In genomic region chr12:31353730-31354708, GRCh38 we compare ENCODE assay signal across 2 cellular contexts.
TF ChIP-seq lines count a peak whose summit lies in the region.

No MANE protein-coding gene starts in this region.

TF ChIP-seq in GM23338, 12 proteins besides CTCF, POLR2A, EP300 and RAD21 (continued from another document):
- TF ChIP-seq ETS1 (IDR thresholded peaks at IDR 0.05) (no peak), ZNF462 (CRISPR knock-in tag; IDR thresholded peaks at IDR 0.05) (no peak), NANOG (IDR thresholded peaks at IDR 0.05; ENCODE audit: borderline replicate concordance) (no peak), JUNB (IDR thresholded peaks at IDR 0.05; ENCODE audit: unreplicated experiment) (no peak), EZH2phosphoT487 (IDR thresholded peaks at IDR 0.05; ENCODE audit: unreplicated experiment) (no peak), EZH2 (IDR thresholded peaks at IDR 0.05; ENCODE audit: low read depth, unreplicated experiment) (no peak), ZNF331 (CRISPR knock-in tag; IDR thresholded peaks at IDR 0.05; ENCODE audit: low read depth) (no peak), STAT1 (IDR thresholded peaks at IDR 0.05; ENCODE audit: unreplicated experiment) (no peak), REST (IDR thresholded peaks at IDR 0.05; ENCODE audit: unreplicated experiment) (no peak)

TF ChIP-seq in GM12878, 131 proteins besides CTCF, POLR2A, EP300 and RAD21 (continued from another document):
- TF ChIP-seq ZNF687 (IDR thresholded peaks at IDR 0.05) (no peak), TAF1 (IDR thresholded peaks at IDR 0.05; ENCODE audit: borderline replicate concordance, low read depth, low read length) (no peak)
